In genomic region chr6:53992522-53992921, GRCh38 we compare ENCODE assay signal across 16 cellular contexts.
"Had no signal": no experiment of that assay in that cellular context is flagged by ENCODE, and none has a peak within 500 bp of the region (broad histone marks: within the 10 kb centered on the region; RNA-seq: fewer than 3 reads in every experiment).

No MANE protein-coding gene starts in this region.

- H3K27ac Mint-ChIP-seq: activated CD4-positive, alpha-beta T cell treated with anti-CD3 and anti-CD28 coated beads for 36 hours; effector memory CD8-positive, alpha-beta T cell; progenitor cell of endocrine pancreas had no signal

- H3K36me3 Mint-ChIP-seq: activated naive CD4-positive, alpha-beta T cell treated with anti-CD3 and anti-CD28 coated beads, Interleukin-2, amount 50 U/mL, for 24 hours had no signal

- H3K4me3 Mint-ChIP-seq: activated CD4-positive, alpha-beta T cell treated with anti-CD3 and anti-CD28 coated beads for 36 hours; activated naive CD4-positive, alpha-beta T cell treated with anti-CD3 and anti-CD28 coated beads, Interleukin-2, amount 50 U/mL, for 24 hours; effector memory CD8-positive, alpha-beta T cell; neural crest cell had no signal

- DNase-seq: activated CD4-positive, alpha-beta T cell treated with anti-CD3 and anti-CD28 coated beads for 36 hours; activated CD4-positive, alpha-beta T cell treated with anti-CD3 and anti-CD28 coated beads, Interleukin-2, amount 50 U/mL, for 48 hours; activated gamma-delta T cell; cerebellar nuclear complex; effector memory CD8-positive, alpha-beta T cell; kidney; stimulated activated CD4-positive, alpha-beta T cell treated with anti-CD3 and anti-CD28 coated beads, Interleukin-2, amount 100 ng/mL, for 24 hours; stimulated activated naive CD8-positive, alpha-beta T cell treated with anti-CD3 and anti-CD28 coated beads, Interleukin-15, Interleukin-2, amounts not matched to agents 100 U/mL and 50 U/mL, for 24 hours; substantia nigra had no signal

- H3K4me3 ChIP-seq: ascending aorta, tibial nerve, vagina had no signal

- H3K4me1 Mint-ChIP-seq: activated CD4-positive, alpha-beta T cell treated with anti-CD3 and anti-CD28 coated beads for 36 hours; activated naive CD4-positive, alpha-beta T cell treated with anti-CD3 and anti-CD28 coated beads, Interleukin-2, amount 50 U/mL, for 24 hours had no signal

- H3K27me3 Mint-ChIP-seq: progenitor cell of endocrine pancreas had no signal

- H3K9me3 Mint-ChIP-seq: activated naive CD4-positive, alpha-beta T cell treated with anti-CD3 and anti-CD28 coated beads, Interleukin-2, amount 50 U/mL, for 24 hours; effector memory CD8-positive, alpha-beta T cell; neural crest cell had no signal

- ATAC-seq: activated CD4-positive, alpha-beta T cell treated with anti-CD3 and anti-CD28 coated beads for 36 hours; effector memory CD8-positive, alpha-beta T cell; left lobe of liver; stimulated activated naive CD8-positive, alpha-beta T cell treated with anti-CD3 and anti-CD28 coated beads, Interleukin-15, Interleukin-2, amounts not matched to agents 100 U/mL and 50 U/mL, for 24 hours had no signal
